2 cellular contexts compared by ENCODE assay signal in the genomic region with DNA sequence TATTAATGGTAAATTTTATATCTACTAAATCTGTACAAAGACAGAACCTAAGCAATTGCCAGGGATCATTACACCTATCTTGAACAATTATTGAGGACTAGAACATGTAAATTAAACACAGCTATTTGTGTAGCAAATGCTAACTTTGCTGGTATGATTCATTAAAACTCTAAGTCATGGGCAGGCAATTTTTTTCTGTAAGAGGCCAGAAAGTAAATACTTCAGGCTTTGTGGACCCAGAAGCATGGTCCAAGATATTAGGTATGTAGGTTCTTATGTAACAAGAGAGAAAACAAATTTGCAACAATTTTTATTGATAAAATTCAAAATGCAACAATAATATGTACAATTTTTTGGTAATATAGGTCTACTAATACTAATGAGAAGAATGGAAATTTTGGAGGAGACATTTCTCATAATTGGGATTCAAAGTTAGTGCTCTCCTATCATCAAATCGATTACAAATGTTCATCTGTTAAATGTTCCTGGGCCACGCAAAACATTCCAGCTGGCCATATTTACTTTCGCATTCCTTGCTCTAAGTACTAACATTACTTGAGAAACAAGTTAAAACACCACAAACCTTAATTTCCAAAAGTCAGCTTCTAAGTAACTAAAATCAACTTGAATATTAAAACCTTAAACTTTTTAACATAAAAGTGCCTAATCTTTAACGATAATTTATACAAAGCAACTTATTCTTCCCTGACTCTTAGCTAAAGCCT.
TF ChIP-seq lines count a peak whose summit lies in the region.

No MANE protein-coding gene starts in this region.

TF ChIP-seq in SK-N-SH, 30 proteins besides CTCF, POLR2A, EP300 and RAD21 (continued from another document):
- TF ChIP-seq PBX3 (IDR thresholded peaks at IDR 0.05), result no peak
- no peak for TF ChIP-seq YY1 (IDR thresholded peaks at IDR 0.05; ENCODE audit: low read depth)
- TF ChIP-seq TAF1 (IDR thresholded peaks at IDR 0.05; ENCODE audit: borderline replicate concordance, low read depth, low read length), result no peak
- TF ChIP-seq POLR2AphosphoS5 (IDR thresholded peaks at IDR 0.05; ENCODE audit: low read depth, low read length), result no peak
- no peak for TF ChIP-seq RFX5 (IDR thresholded peaks at IDR 0.05; ENCODE audit: low read length)
- no peak for TF ChIP-seq RXRA (IDR thresholded peaks at IDR 0.05; ENCODE audit: borderline replicate concordance, low read depth)
- TF ChIP-seq, protein P1, sequence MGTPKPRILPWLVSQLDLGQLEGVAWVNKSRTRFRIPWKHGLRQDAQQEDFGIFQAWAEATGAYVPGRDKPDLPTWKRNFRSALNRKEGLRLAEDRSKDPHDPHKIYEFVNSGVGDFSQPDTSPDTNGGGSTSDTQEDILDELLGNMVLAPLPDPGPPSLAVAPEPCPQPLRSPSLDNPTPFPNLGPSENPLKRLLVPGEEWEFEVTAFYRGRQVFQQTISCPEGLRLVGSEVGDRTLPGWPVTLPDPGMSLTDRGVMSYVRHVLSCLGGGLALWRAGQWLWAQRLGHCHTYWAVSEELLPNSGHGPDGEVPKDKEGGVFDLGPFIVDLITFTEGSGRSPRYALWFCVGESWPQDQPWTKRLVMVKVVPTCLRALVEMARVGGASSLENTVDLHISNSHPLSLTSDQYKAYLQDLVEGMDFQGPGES (IDR thresholded peaks at IDR 0.05; ENCODE audit: low read depth, low read length), result no peak
- TF ChIP-seq, protein P2, sequence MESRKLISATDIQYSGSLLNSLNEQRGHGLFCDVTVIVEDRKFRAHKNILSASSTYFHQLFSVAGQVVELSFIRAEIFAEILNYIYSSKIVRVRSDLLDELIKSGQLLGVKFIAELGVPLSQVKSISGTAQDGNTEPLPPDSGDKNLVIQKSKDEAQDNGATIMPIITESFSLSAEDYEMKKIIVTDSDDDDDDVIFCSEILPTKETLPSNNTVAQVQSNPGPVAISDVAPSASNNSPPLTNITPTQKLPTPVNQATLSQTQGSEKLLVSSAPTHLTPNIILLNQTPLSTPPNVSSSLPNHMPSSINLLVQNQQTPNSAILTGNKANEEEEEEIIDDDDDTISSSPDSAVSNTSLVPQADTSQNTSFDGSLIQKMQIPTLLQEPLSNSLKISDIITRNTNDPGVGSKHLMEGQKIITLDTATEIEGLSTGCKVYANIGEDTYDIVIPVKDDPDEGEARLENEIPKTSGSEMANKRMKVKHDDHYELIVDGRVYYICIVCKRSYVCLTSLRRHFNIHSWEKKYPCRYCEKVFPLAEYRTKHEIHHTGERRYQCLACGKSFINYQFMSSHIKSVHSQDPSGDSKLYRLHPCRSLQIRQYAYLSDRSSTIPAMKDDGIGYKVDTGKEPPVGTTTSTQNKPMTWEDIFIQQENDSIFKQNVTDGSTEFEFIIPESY (IDR thresholded peaks at IDR 0.05; ENCODE audit: borderline replicate concordance, low read depth), result no peak
- no peak for TF ChIP-seq REST (IDR thresholded peaks at IDR 0.05; ENCODE audit: low read depth, low read length)
- no peak for TF ChIP-seq FOXJ3 (CRISPR knock-in tag; IDR thresholded peaks at IDR 0.05)
- TF ChIP-seq TCF12 (IDR thresholded peaks at IDR 0.05), result no peak
- no peak for TF ChIP-seq NRF1 (IDR thresholded peaks at IDR 0.05; ENCODE audit: low read depth, low read length)
- TF ChIP-seq NFIC (IDR thresholded peaks at IDR 0.05; ENCODE audit: borderline replicate concordance), result no peak
- TF ChIP-seq FOXM1 (IDR thresholded peaks at IDR 0.05; ENCODE audit: low read depth), result no peak
- no peak for TF ChIP-seq GABPA (IDR thresholded peaks at IDR 0.05; ENCODE audit: low read depth)
- no peak for TF ChIP-seq CHD2 (IDR thresholded peaks at IDR 0.05; ENCODE audit: low read length, partially characterized antibody)
- no peak for TF ChIP-seq EZH2phosphoT487 (IDR thresholded peaks at IDR 0.05; ENCODE audit: borderline replicate concordance, low read depth)

TF ChIP-seq in SK-N-SH treated with all-trans-retinoic acid at 6 μM for 48 hours, 23 proteins besides CTCF, POLR2A, EP300 and RAD21 (continued from another document):
- TF ChIP-seq POU6F1 (CRISPR knock-in tag; IDR thresholded peaks at IDR 0.05; ENCODE audit: borderline replicate concordance, low read depth) (no peak), ZC3H10 (CRISPR knock-in tag; IDR thresholded peaks at IDR 0.05) (no peak), PPARA (CRISPR knock-in tag; IDR thresholded peaks at IDR 0.05; ENCODE audit: borderline replicate concordance) (no peak), ZFP30 (CRISPR knock-in tag; IDR thresholded peaks at IDR 0.05) (no peak), SNAI2 (CRISPR knock-in tag; IDR thresholded peaks at IDR 0.05) (no peak), ARNTL (CRISPR knock-in tag; IDR thresholded peaks at IDR 0.05; ENCODE audit: borderline replicate concordance, low read depth) (no peak), CREB5 (CRISPR knock-in tag; IDR thresholded peaks at IDR 0.05; ENCODE audit: low read depth) (no peak), RARB (CRISPR knock-in tag; IDR thresholded peaks at IDR 0.05) (no peak), BACH2 (CRISPR knock-in tag; IDR thresholded peaks at IDR 0.05; ENCODE audit: borderline replicate concordance) (no peak)
- TF ChIP-seq, protein P3, sequence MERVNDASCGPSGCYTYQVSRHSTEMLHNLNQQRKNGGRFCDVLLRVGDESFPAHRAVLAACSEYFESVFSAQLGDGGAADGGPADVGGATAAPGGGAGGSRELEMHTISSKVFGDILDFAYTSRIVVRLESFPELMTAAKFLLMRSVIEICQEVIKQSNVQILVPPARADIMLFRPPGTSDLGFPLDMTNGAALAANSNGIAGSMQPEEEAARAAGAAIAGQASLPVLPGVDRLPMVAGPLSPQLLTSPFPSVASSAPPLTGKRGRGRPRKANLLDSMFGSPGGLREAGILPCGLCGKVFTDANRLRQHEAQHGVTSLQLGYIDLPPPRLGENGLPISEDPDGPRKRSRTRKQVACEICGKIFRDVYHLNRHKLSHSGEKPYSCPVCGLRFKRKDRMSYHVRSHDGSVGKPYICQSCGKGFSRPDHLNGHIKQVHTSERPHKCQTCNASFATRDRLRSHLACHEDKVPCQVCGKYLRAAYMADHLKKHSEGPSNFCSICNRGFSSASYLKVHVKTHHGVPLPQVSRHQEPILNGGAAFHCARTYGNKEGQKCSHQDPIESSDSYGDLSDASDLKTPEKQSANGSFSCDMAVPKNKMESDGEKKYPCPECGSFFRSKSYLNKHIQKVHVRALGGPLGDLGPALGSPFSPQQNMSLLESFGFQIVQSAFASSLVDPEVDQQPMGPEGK (CRISPR knock-in tag; IDR thresholded peaks at IDR 0.05; ENCODE audit: borderline replicate concordance), result no peak
- TF ChIP-seq, protein P4, sequence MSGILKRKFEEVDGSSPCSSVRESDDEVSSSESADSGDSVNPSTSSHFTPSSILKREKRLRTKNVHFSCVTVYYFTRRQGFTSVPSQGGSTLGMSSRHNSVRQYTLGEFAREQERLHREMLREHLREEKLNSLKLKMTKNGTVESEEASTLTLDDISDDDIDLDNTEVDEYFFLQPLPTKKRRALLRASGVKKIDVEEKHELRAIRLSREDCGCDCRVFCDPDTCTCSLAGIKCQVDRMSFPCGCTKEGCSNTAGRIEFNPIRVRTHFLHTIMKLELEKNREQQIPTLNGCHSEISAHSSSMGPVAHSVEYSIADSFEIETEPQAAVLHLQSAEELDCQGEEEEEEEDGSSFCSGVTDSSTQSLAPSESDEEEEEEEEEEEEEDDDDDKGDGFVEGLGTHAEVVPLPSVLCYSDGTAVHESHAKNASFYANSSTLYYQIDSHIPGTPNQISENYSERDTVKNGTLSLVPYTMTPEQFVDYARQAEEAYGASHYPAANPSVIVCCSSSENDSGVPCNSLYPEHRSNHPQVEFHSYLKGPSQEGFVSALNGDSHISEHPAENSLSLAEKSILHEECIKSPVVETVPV (CRISPR knock-in tag; IDR thresholded peaks at IDR 0.05), result no peak
- TF ChIP-seq, protein P5, sequence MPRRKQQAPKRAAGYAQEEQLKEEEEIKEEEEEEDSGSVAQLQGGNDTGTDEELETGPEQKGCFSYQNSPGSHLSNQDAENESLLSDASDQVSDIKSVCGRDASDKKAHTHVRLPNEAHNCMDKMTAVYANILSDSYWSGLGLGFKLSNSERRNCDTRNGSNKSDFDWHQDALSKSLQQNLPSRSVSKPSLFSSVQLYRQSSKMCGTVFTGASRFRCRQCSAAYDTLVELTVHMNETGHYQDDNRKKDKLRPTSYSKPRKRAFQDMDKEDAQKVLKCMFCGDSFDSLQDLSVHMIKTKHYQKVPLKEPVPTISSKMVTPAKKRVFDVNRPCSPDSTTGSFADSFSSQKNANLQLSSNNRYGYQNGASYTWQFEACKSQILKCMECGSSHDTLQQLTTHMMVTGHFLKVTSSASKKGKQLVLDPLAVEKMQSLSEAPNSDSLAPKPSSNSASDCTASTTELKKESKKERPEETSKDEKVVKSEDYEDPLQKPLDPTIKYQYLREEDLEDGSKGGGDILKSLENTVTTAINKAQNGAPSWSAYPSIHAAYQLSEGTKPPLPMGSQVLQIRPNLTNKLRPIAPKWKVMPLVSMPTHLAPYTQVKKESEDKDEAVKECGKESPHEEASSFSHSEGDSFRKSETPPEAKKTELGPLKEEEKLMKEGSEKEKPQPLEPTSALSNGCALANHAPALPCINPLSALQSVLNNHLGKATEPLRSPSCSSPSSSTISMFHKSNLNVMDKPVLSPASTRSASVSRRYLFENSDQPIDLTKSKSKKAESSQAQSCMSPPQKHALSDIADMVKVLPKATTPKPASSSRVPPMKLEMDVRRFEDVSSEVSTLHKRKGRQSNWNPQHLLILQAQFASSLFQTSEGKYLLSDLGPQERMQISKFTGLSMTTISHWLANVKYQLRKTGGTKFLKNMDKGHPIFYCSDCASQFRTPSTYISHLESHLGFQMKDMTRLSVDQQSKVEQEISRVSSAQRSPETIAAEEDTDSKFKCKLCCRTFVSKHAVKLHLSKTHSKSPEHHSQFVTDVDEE (CRISPR knock-in tag; IDR thresholded peaks at IDR 0.05), result no peak
